In genomic region chr12:124756730-124757129, GRCh38 we compare ENCODE assay signal across 26 cellular contexts.
A peak's percentile ranks its signal among the peaks of the same experiment; 100 is the strongest.
DNase-seq lines count a peak whose midpoint lies in the region; ATAC-seq, FAIRE-seq and TF ChIP-seq lines count a peak whose summit lies in the region.
"Had no signal": no experiment of that assay in that cellular context is flagged by ENCODE, and none has a peak within 500 bp of the region (broad histone marks: within the 10 kb centered on the region; RNA-seq: fewer than 3 reads in every experiment).

No MANE protein-coding gene starts in this region.

- TF ChIP-seq CTCF in nephron (IDR thresholded peaks at IDR 0.05; ENCODE audit: unreplicated experiment in 3 of 3): no peak

- H3K27ac ChIP-seq in BLaER1 treated with 17β-estradiol and CSF1 and Interleukin-3, amounts not matched to agents 10 nM and 100 nM: peak overlapping the region; percentile 70 to 98 (median 90); a peak in 21 of 22 replicates
- H3K27ac ChIP-seq in cingulate gyrus (ENCODE audit: low read depth, low read length): peak overlapping the region; percentile 25
- H3K27ac ChIP-seq: A549, HL-60, neutrophil had no signal

- no peaks in the 10 kb centered on the region for H3K27me3 ChIP-seq in BLaER1 treated with 17β-estradiol and CSF1 and Interleukin-3, amounts not matched to agents 10 nM and 100 nM
- H3K27me3 ChIP-seq: heart left ventricle, left lung, MG63 had no signal

- H3K4me1 Mint-ChIP-seq in nephron: peaks cover 70% of the 10 kb centered on the region

- no peaks in the 10 kb centered on the region for H4K20me1 ChIP-seq in BLaER1 treated with 17β-estradiol and CSF1 and Interleukin-3, amounts not matched to agents 10 nM and 100 nM

- peak overlapping the region in 9 of 11 experiments; percentile 6 to 85 (median 76); a peak in 15 of 22 replicates for H3K9ac ChIP-seq in BLaER1 treated with 17β-estradiol and CSF1 and Interleukin-3, amounts not matched to agents 10 nM and 100 nM

- H3K27me3 Mint-ChIP-seq in nephron (ENCODE audit: low read depth): peaks cover 25% of the 10 kb centered on the region

- H3K4me3 ChIP-seq in BLaER1 treated with 17β-estradiol and CSF1 and Interleukin-3, amounts not matched to agents 10 nM and 100 nM: 0 out of 20 replicates have a peak overlapping the region, but pooled peaks of 3 of the 10 experiments have one; percentile 15 to 65 (median 61)
- H3K4me3 ChIP-seq: A549, heart left ventricle, left lung, MG63, mucosa of descending colon had no signal

- H3K4me1 ChIP-seq in BLaER1 treated with 17β-estradiol and CSF1 and Interleukin-3, amounts not matched to agents 10 nM and 100 nM: peaks cover 98 to 100% (median 100%) of the 10 kb centered on the region in 10 experiments

- H3K36me3 Mint-ChIP-seq in nephron (ENCODE audit: low read depth): no peaks in the 10 kb centered on the region

- H3K36me3 ChIP-seq in BLaER1 treated with 17β-estradiol and CSF1 and Interleukin-3, amounts not matched to agents 10 nM and 100 nM: no peaks in the 10 kb centered on the region
- H3K36me3 ChIP-seq: heart left ventricle, left lung, MG63, neutrophil had no signal

- FAIRE-seq in HTR-8/SVneo (lab: Jason Lieb, UNC): no peak
- FAIRE-seq: A549, D721Med, endometrium had no signal

- H3K27ac Mint-ChIP-seq in nephron: peak overlapping the region in 2 of 3 experiments; percentile 31 to 43
- H3K27ac Mint-ChIP-seq: activated CD8-positive, alpha-beta T cell treated with anti-CD3 and anti-CD28 coated beads for 36 hours; activated naive CD4-positive, alpha-beta T cell treated with anti-CD3 and anti-CD28 coated beads, Interleukin-2, amount 50 U/mL, for 72 hours; HFFc6 had no signal

- peaks cover 17% of the 10 kb centered on the region for H3K9me3 Mint-ChIP-seq in nephron

- H3K4me3 Mint-ChIP-seq in nephron: no peak overlapping the region
- H3K4me3 Mint-ChIP-seq: activated CD8-positive, alpha-beta T cell treated with anti-CD3 and anti-CD28 coated beads for 36 hours; HFFc6 had no signal

- peak; percentile 79 to 95 for DNase-seq in NOMO-1 (lab: John Stamatoyannopoulos, UW; ENCODE audit: unreplicated experiment in 2 of 2)
- no peak for DNase-seq in Kasumi-1 (lab: John Stamatoyannopoulos, UW)
- DNase-seq in HTR-8/SVneo (ENCODE audit: insufficient read length, low spot score): no peak
- DNase-seq: activated CD8-positive, alpha-beta T cell treated with anti-CD3 and anti-CD28 coated beads for 36 hours; activated T-cell treated with anti-CD3 and anti-CD28 coated beads, Interleukin-2, amount 50 U/mL, for 48 hours; heart left ventricle; HFFc6; left lung; MG63; mucosa of descending colon; NCI-H1930; NCI-H226; stimulated activated CD4-positive, alpha-beta T cell treated with anti-CD3 and anti-CD28 coated beads, Interleukin-12 subunit alpha, Interleukin-12 subunit beta, amount 100 ng/mL, for 4 hours; T-helper 9 cell had no signal

- H3K4me2 ChIP-seq in BLaER1 treated with 17β-estradiol and CSF1 and Interleukin-3, amounts not matched to agents 10 nM and 100 nM: peak overlapping the region; percentile 83 to 96 (median 92)
- H3K4me2 ChIP-seq: A549 had no signal

- H3K9me3 ChIP-seq in BLaER1 treated with 17β-estradiol and CSF1 and Interleukin-3, amounts not matched to agents 10 nM and 100 nM (replicated peaks in 1 of 11): peaks cover 7 to 20% (median 9%) of the 10 kb centered on the region in 11 experiments; a peak in 18 of 22 replicates
- H3K9me3 ChIP-seq: mucosa of descending colon, neutrophil had no signal

- ATAC-seq in HG03108 (IDR thresholded peaks at IDR 0.05; ENCODE audit: unreplicated experiment) (no peak), GM21390 (IDR thresholded peaks at IDR 0.05; ENCODE audit: unreplicated experiment) (no peak)
- ATAC-seq: A549; activated CD4-positive, CD25-positive, alpha-beta regulatory T cell treated with anti-CD3 and anti-CD28 coated beads, Interleukin-2, amount 50 U/mL, for 24 hours; activated CD8-positive, alpha-beta T cell treated with anti-CD3 and anti-CD28 coated beads for 36 hours; activated naive CD4-positive, alpha-beta T cell treated with anti-CD3 and anti-CD28 coated beads, Interleukin-2, amount 50 U/mL, for 72 hours; heart left ventricle; left lung; mucosa of descending colon had no signal

Comparison
In these comparisons a context has a peak if more than half of its experiments do, and no peak if none do; other contexts are left out.
1. DNase-seq: peak in NOMO-1 (2 of 2); none in Kasumi-1 (0 of 2) and HTR-8/SVneo (single experiment).